16 cellular contexts compared by ENCODE assay signal in the genomic region with DNA sequence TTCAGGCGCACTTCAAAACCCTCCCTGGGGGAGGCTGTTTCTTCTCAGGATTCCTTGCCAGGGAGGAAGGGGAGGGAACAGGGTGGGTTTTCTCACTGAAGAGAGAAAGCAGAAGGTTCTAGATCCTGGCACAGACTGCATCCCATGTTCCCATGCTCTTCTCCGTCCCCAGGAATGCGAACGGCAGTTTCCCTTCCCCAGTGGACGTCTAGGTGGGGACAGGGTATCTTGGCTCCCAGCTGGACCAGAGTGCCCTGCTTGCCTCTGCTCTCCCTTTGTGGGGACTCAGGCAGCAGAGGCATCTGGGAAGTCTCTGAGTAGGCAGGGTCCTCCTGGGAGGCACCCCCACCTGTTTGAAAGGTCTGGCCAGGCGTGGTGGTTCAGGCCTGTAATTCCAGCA. TPM values are rescaled to one million over a fixed set of nuclear protein-coding genes. Genes with fewer than 3 reads are reported as not detected.
DNase-seq lines count a peak whose midpoint lies in the region; ATAC-seq and TF ChIP-seq lines count a peak whose summit lies in the region.
"Had no signal": no experiment of that assay in that cellular context is flagged by ENCODE, and none has a peak within 500 bp of the region (broad histone marks: within the 10 kb centered on the region; RNA-seq: fewer than 3 reads in every experiment).

No MANE protein-coding gene starts in this region.

- H3K27me3 ChIP-seq in right atrium auricular region = no peaks in the 10 kb centered on the region
- H3K27me3 ChIP-seq in BLaER1 treated with 17β-estradiol and CSF1 and Interleukin-3, amounts not matched to agents 10 nM and 100 nM = no peaks in the 10 kb centered on the region

- DNase-seq in Right ventricle myocardium superior = peak; percentile 20
- no peak for DNase-seq in right atrium auricular region (ENCODE audit: low spot score)
- no peak for DNase-seq in RWPE1 (ENCODE audit: low spot score)
- DNase-seq in hepatic stellate cell (ENCODE audit: low spot score) = no peak
- no peak for DNase-seq in activated T-cell treated with anti-CD3 and anti-CD28 coated beads for 4 hours
- DNase-seq: CD4-positive, alpha-beta T cell; HCEC 1CT; HFFc6; IMR-90 had no signal

- H3K9me3 ChIP-seq in right atrium auricular region = peaks cover 0 to 7% of the 10 kb centered on the region in 2 donors
- peaks cover 9 to 18% (median 13%) of the 10 kb centered on the region in 11 experiments for H3K9me3 ChIP-seq in BLaER1 treated with 17β-estradiol and CSF1 and Interleukin-3, amounts not matched to agents 10 nM and 100 nM (replicated peaks in 1 of 11)

- peaks cover 12 to 13% (median 13%) of the 10 kb centered on the region in 11 experiments for H4K20me1 ChIP-seq in BLaER1 treated with 17β-estradiol and CSF1 and Interleukin-3, amounts not matched to agents 10 nM and 100 nM

- no peak overlapping the region for H3K4me3 ChIP-seq in right atrium auricular region
- H3K4me3 ChIP-seq in BLaER1 treated with 17β-estradiol and CSF1 and Interleukin-3, amounts not matched to agents 10 nM and 100 nM = no peak overlapping the region
- H3K4me3 ChIP-seq: GM23338, K562 had no signal

- peaks cover 9% of the 10 kb centered on the region for H3K4me1 Mint-ChIP-seq in nephron

- POLR2A ChIA-PET in RWPE1 (lab: Yijun Ruan, JAX; ENCODE audit: low non-redundant PET) = no interaction called here

- H3K4me2 ChIP-seq in BLaER1 treated with 17β-estradiol and CSF1 and Interleukin-3, amounts not matched to agents 10 nM and 100 nM = peak overlapping the region in 9 of 11 experiments; percentile 83 to 98 (median 92); a peak in 18 of 22 replicates
- H3K4me2 ChIP-seq: GM23338 had no signal

- peak overlapping the region in 8 of 11 experiments; percentile 2 to 55 (median 25); a peak in 5 of 22 replicates for H3K9ac ChIP-seq in BLaER1 treated with 17β-estradiol and CSF1 and Interleukin-3, amounts not matched to agents 10 nM and 100 nM

- peaks cover 12% of the 10 kb centered on the region for H3K36me3 Mint-ChIP-seq in nephron (ENCODE audit: low read depth)

- intact Hi-C loops in Right ventricle myocardium superior (cut with DNase I) = no loop called here

- no peak overlapping the region for H3K27ac Mint-ChIP-seq in nephron
- H3K27ac Mint-ChIP-seq: B cell, GM23338, HFFc6 had no signal

- CTCF ChIA-PET in RWPE1 (lab: Yijun Ruan, JAX) = interaction anchor here (0.9 to 1.2 kb wide), 2 partner anchors 10 to 40 kb away, joined by 4 read pairs; no protein-coding TSS in a partner anchor

- H3K27ac ChIP-seq in right atrium auricular region (no peak overlapping the region), RWPE1 (peak overlapping the region; percentile 98)
- H3K27ac ChIP-seq in BLaER1 treated with 17β-estradiol and CSF1 and Interleukin-3, amounts not matched to agents 10 nM and 100 nM = peak overlapping the region in 3 of 11 experiments; percentile 18 to 98 (median 26); a peak in 5 of 22 replicates
- H3K27ac ChIP-seq: C4-2B had no signal

- H3K4me1 ChIP-seq in right atrium auricular region = peaks cover 0 to 19% of the 10 kb centered on the region in 2 donors
- H3K4me1 ChIP-seq in BLaER1 treated with 17β-estradiol and CSF1 and Interleukin-3, amounts not matched to agents 10 nM and 100 nM = peaks cover 32 to 60% (median 57%) of the 10 kb centered on the region in 10 experiments

- peaks cover 3% of the 10 kb centered on the region for H3K27me3 Mint-ChIP-seq in nephron (ENCODE audit: low read depth)
- H3K27me3 Mint-ChIP-seq: B cell; CD4-positive, alpha-beta T cell had no signal

- H3K4me3 Mint-ChIP-seq in nephron = peak overlapping the region in 2 of 3 experiments; percentile 38 to 48
- H3K4me3 Mint-ChIP-seq: B cell; CD4-positive, alpha-beta T cell; GM23338; HFFc6 had no signal

- H3K36me3 ChIP-seq in right atrium auricular region = peaks cover 7% of the 10 kb centered on the region
- peaks cover 11 to 23% (median 18%) of the 10 kb centered on the region in 11 experiments; a peak in 21 of 22 replicates for H3K36me3 ChIP-seq in BLaER1 treated with 17β-estradiol and CSF1 and Interleukin-3, amounts not matched to agents 10 nM and 100 nM

- H3K9me3 Mint-ChIP-seq in nephron = no peaks in the 10 kb centered on the region

- ATAC-seq in Right ventricle myocardium superior (ENCODE audit: poor library complexity) (no peak), GM21515 (IDR thresholded peaks at IDR 0.05; ENCODE audit: unreplicated experiment) (no peak)
- ATAC-seq: GM23338, K562 had no signal

- TF ChIP-seq CTCF in right atrium auricular region (IDR thresholded peaks at IDR 0.05) = no peak
- TF ChIP-seq CTCF in RWPE1 (conservative IDR thresholded peaks at IDR 0.05; ENCODE audit: low read depth) = no peak
- TF ChIP-seq CTCF in nephron (IDR thresholded peaks at IDR 0.05; ENCODE audit: unreplicated experiment in 3 of 3) = no peak

RNA-seq across cellular contexts. Expression of gene TCF25, which starts 3.0 kb away (rescaled TPM):
- total RNA-seq in Right ventricle myocardium superior (83.2 TPM), right atrium auricular region (100 to 1,000 TPM in 1 of 2 donors, 10 to 100 TPM in 1; 91.8 to 108 TPM)

RNA-seq across cellular contexts. Expression of gene SPIRE2, which starts 42.2 kb away (rescaled TPM):
- total RNA-seq in Right ventricle myocardium superior = 1.2 TPM
- total RNA-seq in right atrium auricular region = 1 to 10 TPM in 1 of 2 donors, under 1 TPM in 1; 0.90 to 1.8 TPM

RNA-seq across cellular contexts. Expression of gene MC1R, which starts 48.2 kb away (rescaled TPM):
- total RNA-seq in Right ventricle myocardium superior = 1.1 TPM
- total RNA-seq in right atrium auricular region = 1 to 10 TPM in 1 of 2 donors, under 1 TPM in 1; 0.63 to 1.8 TPM

RNA-seq across cellular contexts. Expression of gene TUBB3, which starts 52.7 kb away (rescaled TPM):
- total RNA-seq in Right ventricle myocardium superior = 1.8 TPM
- 1 to 10 TPM; 2.2 to 6.4 TPM for total RNA-seq in right atrium auricular region

RNA-seq across cellular contexts. Expression of gene FANCA, which starts 54.0 kb away (rescaled TPM):
- total RNA-seq in Right ventricle myocardium superior = 1.9 TPM
- 1 to 10 TPM in 1 of 2 donors, under 1 TPM in 1; 0.70 to 1.5 TPM for total RNA-seq in right atrium auricular region
